Comparison of ENCODE assay signal across 11 cellular contexts in the genomic region with DNA sequence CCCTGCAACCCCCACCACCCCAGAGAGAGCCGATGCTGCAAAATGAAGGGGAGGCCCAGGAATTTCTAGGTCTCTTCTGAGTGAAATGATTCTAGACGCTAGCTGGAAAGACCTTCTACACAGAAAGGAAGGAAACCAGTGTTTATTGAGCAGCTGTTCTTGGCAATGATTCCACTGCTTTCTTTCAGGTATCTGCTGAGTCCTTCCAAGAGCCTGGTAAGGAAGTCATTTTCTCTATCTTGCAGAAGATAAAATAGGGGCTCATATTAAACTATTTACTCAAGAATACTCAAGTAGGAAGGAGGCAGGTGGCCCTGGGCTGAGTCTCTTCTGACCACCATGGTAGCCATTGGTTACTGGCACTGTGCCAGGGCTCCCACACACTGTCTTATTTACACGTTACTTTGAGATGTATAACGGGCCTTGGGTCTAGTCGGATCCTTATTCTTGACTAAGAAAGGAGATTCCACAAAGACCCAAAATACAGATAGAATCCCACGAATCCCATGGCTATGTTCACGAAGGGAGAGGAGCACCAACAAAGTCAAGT.
DNase-seq lines count a peak whose midpoint lies in the region; ATAC-seq, FAIRE-seq and TF ChIP-seq lines count a peak whose summit lies in the region.
"Had no signal": no experiment of that assay in that cellular context is flagged by ENCODE, and none has a peak within 500 bp of the region (broad histone marks: within the 10 kb centered on the region; RNA-seq: fewer than 3 reads in every experiment).

No MANE protein-coding gene starts in this region.

- H4K20me1 ChIP-seq in astrocyte (ENCODE audit: insufficient read depth, low read length) = peaks cover 45% of the 10 kb centered on the region

- no peaks in the 10 kb centered on the region for H3K9me3 ChIP-seq in astrocyte (ENCODE audit: insufficient read depth, low read depth, low read length)
- no peaks in the 10 kb centered on the region for H3K9me3 ChIP-seq in mesenchymal stem cell (ENCODE audit: control insufficient read depth, low read length)
- no peaks in the 10 kb centered on the region for H3K9me3 ChIP-seq in testis

- H3K23ac ChIP-seq in mesenchymal stem cell (ENCODE audit: low read length in 2 of 2) = peak overlapping the region in 1 of 2 experiments; percentile 7

- no peak overlapping the region for H4K91ac ChIP-seq in mesenchymal stem cell (ENCODE audit: low read length)

- intact Hi-C loops in testis (cut with DNase I; ENCODE audit: low total_unique reads) = no loop called here

- H2AFZ ChIP-seq in astrocyte (ENCODE audit: low read depth, low read length) (no peak overlapping the region), mesenchymal stem cell (ENCODE audit: low read depth, low read length) (no peak overlapping the region)

- TF ChIP-seq CTCF in astrocyte (IDR thresholded peaks at IDR 0.05; ENCODE audit: insufficient read depth, low read depth, low read length) (no peak), testis (IDR thresholded peaks at IDR 0.05) (no peak)

- no peak overlapping the region for H2BK15ac ChIP-seq in mesenchymal stem cell (ENCODE audit: low read depth, poor library complexity, severe bottlenecking)

- no peak overlapping the region for H3K14ac ChIP-seq in mesenchymal stem cell (ENCODE audit: low read length in 2 of 2)

- no peak for TF ChIP-seq POLR2A in testis (IDR thresholded peaks at IDR 0.05)

- no peak overlapping the region for H2BK12ac ChIP-seq in mesenchymal stem cell (ENCODE audit: low read length in 2 of 2)

- H3K9me3 Mint-ChIP-seq in astrocyte (ENCODE audit: unreplicated experiment) = no peaks in the 10 kb centered on the region
- H3K9me3 Mint-ChIP-seq: activated CD8-positive, alpha-beta T cell treated with anti-CD3 and anti-CD28 coated beads for 36 hours; activated T-helper 1 cell treated with anti-CD3 and anti-CD28 coated beads, Interleukin-12 subunit alpha, Interleukin-12 subunit beta, Interleukin-2, Interleukin-4 antibody, amounts not matched to agents 30 ng/mL and 10 ng/mL and 1 ng/mL, durations not matched to agents 14 hours and 24 hours and 36 hours had no signal

- H3K4me3 ChIP-seq in astrocyte (ENCODE audit: insufficient read depth, low read depth, low read length) = no peak overlapping the region
- H3K4me3 ChIP-seq in mesenchymal stem cell (ENCODE audit: insufficient read depth in 1 of 2, low read depth in 1 of 2, low read length in 2 of 2) = no peak overlapping the region
- H3K4me3 ChIP-seq in testis = no peak overlapping the region

- H3K27ac ChIP-seq in astrocyte (ENCODE audit: low read depth, low read length) (peak overlapping the region; percentile 8), mesenchymal stem cell (ENCODE audit: low read length, poor library complexity, severe bottlenecking) (peak overlapping the region; percentile 89), testis (no peak overlapping the region)

- FAIRE-seq in astrocyte (lab: Jason Lieb, UNC) = no peak

- ATAC-seq in HG02870 (IDR thresholded peaks at IDR 0.05; ENCODE audit: unreplicated experiment) = no peak
- ATAC-seq: activated CD8-positive, alpha-beta T cell treated with anti-CD3 and anti-CD28 coated beads for 36 hours had no signal

- peak; percentile 30 for DNase-seq in COLO668 (lab: John Stamatoyannopoulos, UW; ENCODE audit: unreplicated experiment)
- peak; percentile 86 for DNase-seq in DMS79 treated with DMSO at 0.1 percent for 48 hours (lab: John Stamatoyannopoulos, UW)
- peak; percentile 4 for DNase-seq in astrocyte (ENCODE audit: low read depth)
- peak; percentile 22 for DNase-seq in mesenchymal stem cell
- no peak for DNase-seq in testis
- no peak for DNase-seq in amniotic stem cell (lab: John Stamatoyannopoulos, UW)
- DNase-seq: activated CD8-positive, alpha-beta T cell treated with anti-CD3 and anti-CD28 coated beads for 36 hours; foreskin melanocyte; stimulated activated CD4-positive, alpha-beta T cell treated with anti-CD3 and anti-CD28 coated beads, Interleukin-4, amount 100 ng/mL, for 24 hours had no signal

- H3K4me1 Mint-ChIP-seq in astrocyte (ENCODE audit: low read depth, unreplicated experiment) = peaks cover 16% of the 10 kb centered on the region

- H3K36me3 Mint-ChIP-seq in astrocyte (ENCODE audit: low read depth, unreplicated experiment) = peaks cover 39% of the 10 kb centered on the region

- H3K4me2 ChIP-seq in astrocyte (ENCODE audit: low read length) = peak overlapping the region; percentile 75
- H3K4me2 ChIP-seq in mesenchymal stem cell (ENCODE audit: low read length, poor library complexity, severe bottlenecking) = no peak overlapping the region

- H3K4me3 Mint-ChIP-seq in astrocyte (ENCODE audit: unreplicated experiment) = no peak overlapping the region
- H3K4me3 Mint-ChIP-seq: activated CD8-positive, alpha-beta T cell treated with anti-CD3 and anti-CD28 coated beads for 36 hours; activated T-helper 1 cell treated with anti-CD3 and anti-CD28 coated beads, Interleukin-12 subunit alpha, Interleukin-12 subunit beta, Interleukin-2, Interleukin-4 antibody, amounts not matched to agents 30 ng/mL and 10 ng/mL and 1 ng/mL, durations not matched to agents 14 hours and 24 hours and 36 hours had no signal

- H4K8ac ChIP-seq in mesenchymal stem cell (ENCODE audit: low read length) = no peak overlapping the region

- H3K36me3 ChIP-seq in astrocyte (ENCODE audit: insufficient read depth, low read length) (peaks cover 28% of the 10 kb centered on the region), mesenchymal stem cell (ENCODE audit: control insufficient read depth in 1 of 2, insufficient read depth in 2 of 2, low read depth in 1 of 2, low read length in 2 of 2) (peaks cover 38 to 80% of the 10 kb centered on the region in 2 experiments), testis (ENCODE audit: low read depth, missing control alignments) (no peaks in the 10 kb centered on the region)

- no peaks in the 10 kb centered on the region for H3K79me2 ChIP-seq in astrocyte (ENCODE audit: insufficient read depth, low read length)

- no peaks in the 10 kb centered on the region for H3K27me3 Mint-ChIP-seq in astrocyte (ENCODE audit: low read depth, unreplicated experiment)
- H3K27me3 Mint-ChIP-seq: activated CD8-positive, alpha-beta T cell treated with anti-CD3 and anti-CD28 coated beads for 36 hours had no signal

- H2BK120ac ChIP-seq in mesenchymal stem cell (ENCODE audit: low read depth, low read length) = no peak overlapping the region

- peak overlapping the region; percentile 55 for H3K27ac Mint-ChIP-seq in astrocyte (ENCODE audit: unreplicated experiment)
- H3K27ac Mint-ChIP-seq: activated T-helper 1 cell treated with anti-CD3 and anti-CD28 coated beads, Interleukin-12 subunit alpha, Interleukin-12 subunit beta, Interleukin-2, Interleukin-4 antibody, amounts not matched to agents 30 ng/mL and 10 ng/mL and 1 ng/mL, durations not matched to agents 14 hours and 24 hours and 36 hours had no signal

- H3K18ac ChIP-seq in mesenchymal stem cell (ENCODE audit: low read depth in 1 of 2, low read length in 2 of 2) = peak overlapping the region in 1 of 2 experiments; percentile 19

- H3K9ac ChIP-seq in astrocyte (ENCODE audit: low read length) (no peak overlapping the region), mesenchymal stem cell (ENCODE audit: low read length) (no peak overlapping the region)

- H3K4me1 ChIP-seq in astrocyte (ENCODE audit: insufficient read depth, low read length) (peaks cover 16% of the 10 kb centered on the region), mesenchymal stem cell (ENCODE audit: control insufficient read depth, insufficient read depth, low read depth, low read length) (peaks cover 4% of the 10 kb centered on the region), testis (peaks cover 6% of the 10 kb centered on the region)

- H3K27me3 ChIP-seq in astrocyte (ENCODE audit: insufficient read depth, low read length) (no peaks in the 10 kb centered on the region), mesenchymal stem cell (ENCODE audit: control insufficient read depth in 1 of 2, insufficient read depth in 1 of 2, low read length in 2 of 2) (no peaks in the 10 kb centered on the region), testis (no peaks in the 10 kb centered on the region)

- no peak overlapping the region for H2BK5ac ChIP-seq in mesenchymal stem cell (ENCODE audit: low read depth, low read length, poor library complexity, severe bottlenecking)

- peaks cover 15% of the 10 kb centered on the region for H3K79me1 ChIP-seq in mesenchymal stem cell (replicated peaks; ENCODE audit: low read length, poor library complexity, severe bottlenecking)

- WGBS in mesenchymal stem cell = 92% methylated on average over 7 of the region's 7 CpGs
- WGBS in testis, 2 donors = 63 to 68% methylated on average over 7 of the region's 7 CpGs

- H2AK5ac ChIP-seq in mesenchymal stem cell (ENCODE audit: low read length, severe bottlenecking) = no peak overlapping the region

- no peak overlapping the region for H3K4ac ChIP-seq in mesenchymal stem cell (ENCODE audit: low read depth in 1 of 2, low read length in 2 of 2)

Comparison
In these comparisons a context has a peak if more than half of its experiments do, and no peak if none do; other contexts are left out.
1. DNase-seq: peak in COLO668 (single experiment), DMS79 treated with DMSO at 0.1 percent for 48 hours (single experiment), astrocyte (single experiment) and mesenchymal stem cell (single experiment); none in testis (single experiment) and amniotic stem cell (single experiment).
2. H3K27ac ChIP-seq: peak in astrocyte (single experiment) and mesenchymal stem cell (single experiment); none in testis (0 of 2).